ENCODE assay signal across 22 cellular contexts in genomic region chr17:62030264-62030663, GRCh38. TPM values are rescaled to one million over a fixed set of nuclear protein-coding genes. Genes with fewer than 3 reads are reported as not detected.
A peak's percentile ranks its signal among the peaks of the same experiment; 100 is the strongest.
DNase-seq lines count a peak whose midpoint lies in the region; ATAC-seq, FAIRE-seq and TF ChIP-seq lines count a peak whose summit lies in the region.
"Had no signal": no experiment of that assay in that cellular context is flagged by ENCODE, and none has a peak within 500 bp of the region (broad histone marks: within the 10 kb centered on the region; RNA-seq: fewer than 3 reads in every experiment).

No MANE protein-coding gene starts in this region.

- DNase-seq in Right ventricle myocardium inferior (ENCODE audit: missing footprints) (no peak), right atrium auricular region (ENCODE audit: low spot score) (no peak), HepG2 (ENCODE audit: low spot score) (no peak), NCI-H1694 treated with DMSO at 0.1 percent for 48 hours (lab: John Stamatoyannopoulos, UW) (no peak), PC-3 (no peak)
- no peak for DNase-seq in central memory CD8-positive, alpha-beta T cell (ENCODE audit: low spot score in 2 of 2)
- DNase-seq: BE2C; Caco-2; CD4-positive, alpha-beta T cell; GF-D8; GM23248; NCI-H1092 treated with DMSO at 0.1 percent for 48 hours; NCI-H146; NCI-H2081; NCI-H2171 treated with DMSO at 0.1 percent for 48 hours; NCI-H446; NCI-H526 treated with DMSO at 0.1 percent for 48 hours; SHP77 treated with DMSO at 0.1 percent for 48 hours had no signal

- intact Hi-C loops in Right ventricle myocardium inferior (cut with DNase I), result no loop called here
- intact Hi-C loops in HepG2 (cut with micrococcal nuclease; ENCODE audit: unreplicated experiment), result no loop called here
- intact Hi-C loops in PC-3 (cut with micrococcal nuclease), result no loop called here

- FAIRE-seq in HepG2 (lab: Jason Lieb, UNC), result no peak
- FAIRE-seq: A204.1, GM12878 had no signal

- TF ChIP-seq EP300 in HepG2 (IDR thresholded peaks at IDR 0.05; ENCODE audit: low read depth in 2 of 2, low read length in 2 of 2) (no peak), HepG2 (CRISPR knock-in tag; IDR thresholded peaks at IDR 0.05; ENCODE audit: borderline replicate concordance) (no peak)

- peaks cover 4% of the 10 kb centered on the region; the same call in 1 of the 2 replicates for H4K20me1 ChIP-seq in HepG2 (ENCODE audit: insufficient read depth, low read length)
- no peaks in the 10 kb centered on the region for H4K20me1 ChIP-seq in PC-3 (ENCODE audit: low read length)

- peaks cover 81% of the 10 kb centered on the region for H3K36me3 Mint-ChIP-seq in central memory CD8-positive, alpha-beta T cell (ENCODE audit: insufficient read depth)
- peaks cover 64% of the 10 kb centered on the region for H3K36me3 Mint-ChIP-seq in stimulated activated memory B cell treated with anti-CD40 and anti-IgM and Interleukin-4, amounts not matched to agents 10 μg/mL and 1 μg/mL and 100 μg/mL, for 72 hours

- no peaks in the 10 kb centered on the region for H3K9me3 Mint-ChIP-seq in central memory CD8-positive, alpha-beta T cell
- H3K9me3 Mint-ChIP-seq in stimulated activated memory B cell treated with anti-CD40 and anti-IgM and Interleukin-4, amounts not matched to agents 10 μg/mL and 1 μg/mL and 100 μg/mL, for 72 hours, result no peaks in the 10 kb centered on the region
- H3K9me3 Mint-ChIP-seq: CD4-positive, alpha-beta T cell had no signal

- in situ Hi-C loops in HepG2 (cut with HindIII; ENCODE audit: extremely low pct_ligation_motif_present, low pct_unique_long_range_greater_than_20kb), result no loop called here

- TF ChIP-seq POLR2A in HepG2 (IDR thresholded peaks at IDR 0.05; ENCODE audit: insufficient read depth in 1 of 2, low read depth in 2 of 2, low read length in 2 of 2), result no peak

- H3F3A ChIP-seq in PC-3 (ENCODE audit: low read length, unreplicated experiment), result no peaks in the 10 kb centered on the region

- 98% methylated on average over 6 of the region's 6 CpGs for WGBS in HepG2 (ENCODE audit: low lambda C conversion rate)

- CTCF ChIA-PET in HepG2 (lab: Yijun Ruan, JAX; ENCODE audit: low intra/inter-chr PET ratio, low total read pairs) (no interaction called here), PC-3 (lab: Charles Lee) (no interaction called here)

- H3K36me3 ChIP-seq in right atrium auricular region (peaks cover 88% of the 10 kb centered on the region), HepG2 (replicated peaks in 1 of 2; ENCODE audit: control insufficient read depth in 1 of 2, insufficient read depth in 2 of 2, low read length in 2 of 2) (peaks cover 26 to 89% of the 10 kb centered on the region in 2 experiments), PC-3 (ENCODE audit: low read depth, low read length) (peaks cover 79% of the 10 kb centered on the region)

- H3K27me3 ChIP-seq in right atrium auricular region (no peaks in the 10 kb centered on the region), HepG2 (ENCODE audit: control insufficient read depth in 1 of 2, insufficient read depth in 2 of 2, low read length in 2 of 2) (no peaks in the 10 kb centered on the region), PC-3 (ENCODE audit: low read length) (no peaks in the 10 kb centered on the region)
- H3K27me3 ChIP-seq: BE2C had no signal

- H3K9me3 ChIP-seq in right atrium auricular region, result no peaks in the 10 kb centered on the region
- no peaks in the 10 kb centered on the region for H3K9me3 ChIP-seq in HepG2 (ENCODE audit: low read length)
- no peaks in the 10 kb centered on the region for H3K9me3 ChIP-seq in PC-3 (ENCODE audit: low read length)
- H3K9me3 ChIP-seq: BE2C, Caco-2, HAP-1 had no signal

- H2AFZ ChIP-seq in HepG2 (ENCODE audit: low read length) (no peak overlapping the region), PC-3 (ENCODE audit: low read length) (no peak overlapping the region)
- H2AFZ ChIP-seq: GM23248 had no signal

- H3K4me3 ChIP-seq in right atrium auricular region, result no peak overlapping the region
- no peak overlapping the region for H3K4me3 ChIP-seq in HepG2 (replicated peaks in 1 of 3; ENCODE audit: insufficient read depth in 1 of 3, low read depth in 2 of 3, low read length in 3 of 3)
- no peak overlapping the region for H3K4me3 ChIP-seq in PC-3 (ENCODE audit: low read length)
- H3K4me3 ChIP-seq: GM12878, GM23248, HAP-1 had no signal

- peak; percentile 20 for ATAC-seq in Right ventricle myocardium inferior
- ATAC-seq in central memory CD8-positive, alpha-beta T cell (replicated peaks; ENCODE audit: extremely low read depth, poor library complexity, severe bottlenecking), result no peak
- ATAC-seq in HepG2, result peak; percentile 40
- ATAC-seq in stimulated activated memory B cell treated with anti-CD40 and anti-IgM and Interleukin-4, amounts not matched to agents 10 μg/mL and 1 μg/mL and 100 μg/mL, for 72 hours, result no peak
- no peak for ATAC-seq in PC-3
- ATAC-seq: GM12878 had no signal

- H3K9ac ChIP-seq in HepG2 (ENCODE audit: insufficient read depth, low read depth, low read length), result no peak overlapping the region
- no peak overlapping the region for H3K9ac ChIP-seq in PC-3 (ENCODE audit: low read length)
- H3K9ac ChIP-seq: GM23248 had no signal

- peaks cover 23% of the 10 kb centered on the region for H3K79me2 ChIP-seq in HepG2 (ENCODE audit: insufficient read depth, low read length)
- H3K79me2 ChIP-seq in PC-3 (ENCODE audit: low read length), result peaks cover 40% of the 10 kb centered on the region

- POLR2A ChIA-PET in HepG2 (lab: Yijun Ruan, JAX) (interaction anchor here (0.7 kb wide), 1 partner anchor 35 kb away, joined by 3 read pairs; no protein-coding TSS in a partner anchor), PC-3 (lab: Charles Lee; ENCODE audit: unreplicated experiment) (interaction anchor here (0.6 kb wide), 1 partner anchor 86 kb away, joined by 5 read pairs; no protein-coding TSS in a partner anchor)

- no peaks in the 10 kb centered on the region for H3K27me3 Mint-ChIP-seq in central memory CD8-positive, alpha-beta T cell
- no peaks in the 10 kb centered on the region for H3K27me3 Mint-ChIP-seq in stimulated activated memory B cell treated with anti-CD40 and anti-IgM and Interleukin-4, amounts not matched to agents 10 μg/mL and 1 μg/mL and 100 μg/mL, for 72 hours
- H3K27me3 Mint-ChIP-seq: CD4-positive, alpha-beta T cell had no signal

- H3K4me2 ChIP-seq in HepG2 (ENCODE audit: low read depth, low read length), result no peak overlapping the region
- H3K4me2 ChIP-seq in PC-3 (ENCODE audit: low read length), result no peak overlapping the region

- peaks cover 35% of the 10 kb centered on the region for H3K4me1 Mint-ChIP-seq in central memory CD8-positive, alpha-beta T cell
- H3K4me1 Mint-ChIP-seq in stimulated activated memory B cell treated with anti-CD40 and anti-IgM and Interleukin-4, amounts not matched to agents 10 μg/mL and 1 μg/mL and 100 μg/mL, for 72 hours, result peaks cover 18% of the 10 kb centered on the region

- H3K27ac ChIP-seq in right atrium auricular region, result no peak overlapping the region
- H3K27ac ChIP-seq in HepG2 (ENCODE audit: extremely low read length, insufficient read depth, low read length), result no peak overlapping the region
- H3K27ac ChIP-seq in PC-3 (ENCODE audit: low read length), result no peak overlapping the region
- H3K27ac ChIP-seq: GM23248 had no signal

- H3K4me3 Mint-ChIP-seq in central memory CD8-positive, alpha-beta T cell, result no peak overlapping the region
- H3K4me3 Mint-ChIP-seq in stimulated activated memory B cell treated with anti-CD40 and anti-IgM and Interleukin-4, amounts not matched to agents 10 μg/mL and 1 μg/mL and 100 μg/mL, for 72 hours, result no peak overlapping the region
- H3K4me3 Mint-ChIP-seq: CD4-positive, alpha-beta T cell had no signal

- TF ChIP-seq RAD21 in HepG2 (CRISPR knock-in tag; IDR thresholded peaks at IDR 0.05), result no peak

- H3K27ac Mint-ChIP-seq in central memory CD8-positive, alpha-beta T cell (ENCODE audit: low read depth), result peak overlapping the region; percentile 44
- peak overlapping the region; percentile 53 for H3K27ac Mint-ChIP-seq in stimulated activated memory B cell treated with anti-CD40 and anti-IgM and Interleukin-4, amounts not matched to agents 10 μg/mL and 1 μg/mL and 100 μg/mL, for 72 hours
- H3K27ac Mint-ChIP-seq: CD4-positive, alpha-beta T cell had no signal

- BruUV-seq in HepG2 (replicated peaks; lab: Mats Ljungman, UMichigan), result no TSS peak
- no TSS peak for BruUV-seq in PC-3 (replicated peaks; lab: Mats Ljungman, UMichigan)

- H3K4me1 ChIP-seq in right atrium auricular region (peaks cover 0 to 7% of the 10 kb centered on the region in 2 donors), HepG2 (ENCODE audit: insufficient read depth, low read length) (no peaks in the 10 kb centered on the region), PC-3 (ENCODE audit: insufficient read depth, low read length) (no peaks in the 10 kb centered on the region)
- H3K4me1 ChIP-seq: BE2C, Caco-2 had no signal

- no peaks in the 10 kb centered on the region for H3K9me2 ChIP-seq in PC-3 (replicated peaks; ENCODE audit: low read length)

- TF ChIP-seq CTCF in right atrium auricular region (IDR thresholded peaks at IDR 0.05) (no peak), HepG2 (CRISPR knock-in tag; IDR thresholded peaks at IDR 0.05) (no peak), PC-3 (conservative IDR thresholded peaks at IDR 0.05; ENCODE audit: low read depth, low read length) (no peak)

RNA-seq across cellular contexts. Expression of gene MED13, which starts 34.8 kb away (rescaled TPM):
- 28.3 TPM for total RNA-seq in Right ventricle myocardium inferior
- total RNA-seq in right atrium auricular region, result 10 to 100 TPM; 33.2 to 42.4 TPM
- 69.1 and 70.9 TPM in 2 replicates for total RNA-seq in HepG2 (2016; rRNA removed; fragmentation: Illumina TruSeq; extraction: Trizol)
- 28.7 and 34.2 TPM in 2 replicates for total RNA-seq in HepG2 (2016; cell fraction: cytosol; rRNA removed; fragmentation: Illumina TruSeq; extraction: Trizol; ENCODE audit: low read depth)
- 60.8 and 66.7 TPM in 2 replicates for total RNA-seq in HepG2 (2016; cell fraction: insoluble cytoplasmic fraction; rRNA removed; fragmentation: Illumina TruSeq; extraction: Trizol)
- 34.4 and 35.2 TPM in 2 replicates for total RNA-seq in HepG2 (2016; cell fraction: membrane; rRNA removed; fragmentation: Illumina TruSeq; extraction: Trizol)
- 74.9 and 87.2 TPM in 2 replicates for total RNA-seq in HepG2 (2016; cell fraction: nucleus; rRNA removed; fragmentation: Illumina TruSeq; extraction: Trizol)
- polyA plus RNA-seq in HepG2 (2011; rRNA removed), result 25.2 and 27.4 TPM in 2 replicates
- 9.5 and 15.5 TPM in 2 replicates for polyA plus RNA-seq in HepG2 (2011; cell fraction: cytosol; rRNA removed)
- 22.1 and 24.5 TPM in 2 replicates for polyA plus RNA-seq in HepG2 (2011; cell fraction: nucleus; rRNA removed)
- polyA plus RNA-seq in HepG2 (2012), result 18.1 and 18.8 TPM in 2 replicates
- 1.1 and 1.2 TPM in 2 replicates for polyA plus RNA-seq in HepG2 (2016; cell fraction: cytosol; fragmentation: Illumina TruSeq; extraction: Trizol; ENCODE audit: low read depth)
- 22.4 and 23.2 TPM in 2 replicates for polyA plus RNA-seq in HepG2 (2016; cell fraction: insoluble cytoplasmic fraction; fragmentation: Illumina TruSeq; extraction: Trizol; ENCODE audit: low read depth)
- 3.0 and 3.5 TPM in 2 replicates for polyA plus RNA-seq in HepG2 (2016; cell fraction: membrane; fragmentation: Illumina TruSeq; extraction: Trizol; ENCODE audit: low read depth)
- 29.6 and 33.8 TPM in 2 replicates for polyA plus RNA-seq in HepG2 (2016; cell fraction: nucleus; fragmentation: Illumina TruSeq; extraction: Trizol; ENCODE audit: insufficient read depth, low read depth)
- polyA minus RNA-seq in HepG2 (2011; rRNA and poly(A)+ RNA removed; ENCODE audit: low replicate concordance), result 248 and 289 TPM in 2 replicates
- polyA minus RNA-seq in HepG2 (2011; cell fraction: cytosol; rRNA and poly(A)+ RNA removed), result 47.7 and 70.8 TPM in 2 replicates
- 160 and 215 TPM in 2 replicates for polyA minus RNA-seq in HepG2 (2011; cell fraction: nucleus; rRNA and poly(A)+ RNA removed)
- 26.0 and 36.8 TPM in 2 replicates for total RNA-seq in PC-3 (2014; rRNA removed)

Comparison
In these comparisons a context has a peak if more than half of its experiments do, and no peak if none do; other contexts are left out.
1. ATAC-seq: peak in Right ventricle myocardium inferior (single experiment) and HepG2 (single experiment); none in central memory CD8-positive, alpha-beta T cell (single experiment), stimulated activated memory B cell treated with anti-CD40 and anti-IgM and Interleukin-4, amounts not matched to agents 10 μg/mL and 1 μg/mL and 100 μg/mL, for 72 hours (single experiment) and PC-3 (single experiment).